In genomic region chr19:48543121-48543710, GRCh38 we compare ENCODE assay signal across 1 cellular context.
TF ChIP-seq lines count a peak whose summit lies in the region.

No MANE protein-coding gene starts in this region.

TF ChIP-seq in K562, 482 proteins besides CTCF, POLR2A, EP300 and RAD21:
- TF ChIP-seq ZNF165 (CRISPR knock-in tag; IDR thresholded peaks at IDR 0.05; ENCODE audit: borderline replicate concordance) = no peak
- TF ChIP-seq DNMT1 (IDR thresholded peaks at IDR 0.05) = no peak
- TF ChIP-seq SIRT6 (IDR thresholded peaks at IDR 0.05; ENCODE audit: low read depth, low read length) = no peak
- TF ChIP-seq MAX (CRISPR knock-in tag; IDR thresholded peaks at IDR 0.05) = peak; percentile 43; the same call in 1 of the 2 replicates
- no peak for TF ChIP-seq ZNF449 (CRISPR knock-in tag; IDR thresholded peaks at IDR 0.05)
- TF ChIP-seq ZNF253 (CRISPR knock-in tag; conservative IDR thresholded peaks at IDR 0.05) = no peak
- TF ChIP-seq PKNOX1 (IDR thresholded peaks at IDR 0.05) = no peak
- peak; percentile 58; the same call in 1 of the 2 replicates for TF ChIP-seq ZNF263 (CRISPR knock-in tag; IDR thresholded peaks at IDR 0.05; ENCODE audit: borderline replicate concordance)
TF ChIP-seq in K562: peak in this region for 2.
